Comparison of ENCODE assay signal across 9 cellular contexts in genomic region chr6:125100018-125100652, GRCh38. TPM values are rescaled to one million over a fixed set of nuclear protein-coding genes. Genes with fewer than 3 reads are reported as not detected.
A peak's percentile ranks its signal among the peaks of the same experiment; 100 is the strongest.
DNase-seq lines count a peak whose midpoint lies in the region; ATAC-seq and TF ChIP-seq lines count a peak whose summit lies in the region.
"Had no signal": no experiment of that assay in that cellular context is flagged by ENCODE, and none has a peak within 500 bp of the region (broad histone marks: within the 10 kb centered on the region; RNA-seq: fewer than 3 reads in every experiment).

No MANE protein-coding gene starts in this region.

- CTCF ChIA-PET in CD8-positive, alpha-beta T cell (lab: Charles Lee): no interaction called here
- CTCF ChIA-PET in T-cell (lab: Charles Lee): no interaction called here

- no peaks in the 10 kb centered on the region for H3K79me2 ChIP-seq in parathyroid adenoma

- DNase-seq in CD8-positive, alpha-beta T cell: no peak
- DNase-seq in T-cell (no peak), fibroblast of the aortic adventitia (ENCODE audit: low read depth) (no peak), OCI-M2 (lab: John Stamatoyannopoulos, UW; ENCODE audit: unreplicated experiment) (no peak), activated gamma-delta T cell (lab: John Stamatoyannopoulos, UW) (no peak)
- DNase-seq: cortex of kidney had no signal

- intact Hi-C loops in CD8-positive, alpha-beta T cell (cut with DNase I, micrococcal nuclease): no loop called here

- H3K4me3 Mint-ChIP-seq in CD8-positive, alpha-beta T cell: peak overlapping the region; percentile 62
- peak overlapping the region; percentile 62 to 79 (median 70) for H3K4me3 Mint-ChIP-seq in T-cell

- no peaks in the 10 kb centered on the region for H3K9me3 Mint-ChIP-seq in CD8-positive, alpha-beta T cell
- H3K9me3 Mint-ChIP-seq in T-cell: no peaks in the 10 kb centered on the region

- no peaks in the 10 kb centered on the region for H3K36me3 Mint-ChIP-seq in CD8-positive, alpha-beta T cell
- no peaks in the 10 kb centered on the region for H3K36me3 Mint-ChIP-seq in T-cell

- no peak for TF ChIP-seq CTCF in CD8-positive, alpha-beta T cell (IDR thresholded peaks at IDR 0.05)
- TF ChIP-seq CTCF in fibroblast of the aortic adventitia (IDR thresholded peaks at IDR 0.05; ENCODE audit: insufficient read depth, low read length) (no peak), parathyroid adenoma (IDR thresholded peaks at IDR 0.05) (no peak)

- no peaks in the 10 kb centered on the region for H3K36me3 ChIP-seq in CD8-positive, alpha-beta T cell (ENCODE audit: insufficient read depth, low read length)
- H3K36me3 ChIP-seq in parathyroid adenoma (ENCODE audit: control insufficient read depth, insufficient read depth, low read length): no peaks in the 10 kb centered on the region

- H3K9me3 ChIP-seq in CD8-positive, alpha-beta T cell (ENCODE audit: low read length): no peaks in the 10 kb centered on the region
- H3K9me3 ChIP-seq in parathyroid adenoma (ENCODE audit: control insufficient read depth, low read length): no peaks in the 10 kb centered on the region

- ATAC-seq in CD8-positive, alpha-beta T cell: no peak
- ATAC-seq in T-cell (replicated peaks in 1 of 4): no peak
- ATAC-seq in GM18868 (IDR thresholded peaks at IDR 0.05; ENCODE audit: unreplicated experiment): no peak
- ATAC-seq in GM21360 (IDR thresholded peaks at IDR 0.05; ENCODE audit: unreplicated experiment): no peak

- H3K27ac ChIP-seq in CD8-positive, alpha-beta T cell (ENCODE audit: low read depth, low read length): no peak overlapping the region
- no peak overlapping the region for H3K27ac ChIP-seq in parathyroid adenoma

- peak overlapping the region; percentile 89 for H2AFZ ChIP-seq in parathyroid adenoma

- H3K4me1 Mint-ChIP-seq in CD8-positive, alpha-beta T cell (ENCODE audit: low read depth): peaks cover 10% of the 10 kb centered on the region
- peaks cover 12 to 24% (median 13%) of the 10 kb centered on the region in 3 donors for H3K4me1 Mint-ChIP-seq in T-cell

- H3K27me3 Mint-ChIP-seq in CD8-positive, alpha-beta T cell (ENCODE audit: low read depth): peaks cover 24% of the 10 kb centered on the region
- H3K27me3 Mint-ChIP-seq in T-cell: peaks cover 10 to 11% of the 10 kb centered on the region in 2 donors

- POLR2A ChIA-PET in CD8-positive, alpha-beta T cell (lab: Charles Lee): no interaction called here
- POLR2A ChIA-PET in T-cell (lab: Charles Lee): no interaction called here

- no peak overlapping the region for H3K27ac Mint-ChIP-seq in CD8-positive, alpha-beta T cell
- no peak overlapping the region for H3K27ac Mint-ChIP-seq in T-cell

- peak overlapping the region; percentile 41 for H3K4me3 ChIP-seq in CD8-positive, alpha-beta T cell (ENCODE audit: low read depth, low read length)
- peak overlapping the region; percentile 72 for H3K4me3 ChIP-seq in fibroblast of the aortic adventitia (ENCODE audit: low read depth, low read length)
- H3K4me3 ChIP-seq in parathyroid adenoma (ENCODE audit: low read depth, low read length): peak overlapping the region; percentile 47

- no peaks in the 10 kb centered on the region for H3K4me1 ChIP-seq in CD8-positive, alpha-beta T cell (ENCODE audit: insufficient read depth, low read length)
- H3K4me1 ChIP-seq in parathyroid adenoma: no peaks in the 10 kb centered on the region

- H3K4me2 ChIP-seq in parathyroid adenoma (ENCODE audit: low read length): peak overlapping the region; percentile 78

- H3K27me3 ChIP-seq in CD8-positive, alpha-beta T cell (ENCODE audit: insufficient read depth, low read length): no peaks in the 10 kb centered on the region
- H3K27me3 ChIP-seq in parathyroid adenoma (ENCODE audit: control insufficient read depth, insufficient read depth, low read length): no peaks in the 10 kb centered on the region

- no peak overlapping the region for H3K9ac ChIP-seq in parathyroid adenoma

RNA-seq across cellular contexts. Expression of gene TPD52L1, which starts 53.4 kb away (rescaled TPM):
- not detected for total RNA-seq in CD8-positive, alpha-beta T cell
- total RNA-seq in T-cell (under 1 TPM in 4 of 5 donors, not detected in 1; 0.20 to 0.89 (median 0.47) TPM), fibroblast of the aortic adventitia (ENCODE audit: low replicate concordance) (20.8 and 21.7 TPM in 2 replicates)

Comparison
In these comparisons a context has a peak if more than half of its experiments do, and no peak if none do; other contexts are left out.
1. RNA of gene TPD52L1, which starts 53.4 kb away (total RNA-seq): 20.8 to 21.7 TPM in fibroblast of the aortic adventitia; 0.20 to 0.89 TPM in T-cell and not detected in CD8-positive, alpha-beta T cell; every median in the first group is over 10 times any median in the second.
2. Peak in every context shown above with its lines, with median percentiles within 50 percentile points of each other: H3K4me3 ChIP-seq.